ENCODE assay signal across 17 cellular contexts in the genomic region with DNA sequence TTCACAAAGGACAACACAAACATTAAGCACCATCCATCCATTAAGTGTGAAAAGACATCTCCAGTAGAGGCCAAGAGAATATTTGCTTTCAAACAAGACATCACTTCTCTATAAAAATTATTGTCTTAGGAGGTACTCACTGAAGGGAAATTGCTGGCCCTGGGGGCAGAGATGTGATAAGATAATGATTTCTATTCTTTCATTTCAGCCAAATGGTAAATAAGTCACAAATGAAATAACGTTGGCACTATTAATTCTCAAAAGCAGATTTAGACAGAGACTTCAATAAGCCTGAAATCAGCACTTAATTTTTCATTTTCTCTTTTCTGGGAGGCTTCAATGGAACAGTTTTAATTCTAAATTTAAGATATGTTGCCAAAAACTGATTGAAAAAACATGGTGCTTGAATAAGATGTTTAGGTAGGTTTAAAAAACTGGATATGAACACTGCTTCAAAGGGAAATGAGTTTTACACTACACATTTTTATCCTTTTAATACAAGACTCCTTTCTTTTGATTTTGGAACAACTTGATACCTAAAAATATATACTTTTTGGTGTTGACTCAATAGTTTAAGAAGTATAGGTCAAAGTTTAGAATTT.
A peak's percentile ranks its signal among the peaks of the same experiment; 100 is the strongest.
DNase-seq lines count a peak whose midpoint lies in the region; TF ChIP-seq lines count a peak whose summit lies in the region.
"Had no signal": no experiment of that assay in that cellular context is flagged by ENCODE, and none has a peak within 500 bp of the region (broad histone marks: within the 10 kb centered on the region; RNA-seq: fewer than 3 reads in every experiment).

No MANE protein-coding gene starts in this region.

- H3K4me3 Mint-ChIP-seq in chondrocyte (ENCODE audit: unreplicated experiment): no peak overlapping the region
- H3K4me3 Mint-ChIP-seq: IgD-negative memory B cell had no signal

- no peaks in the 10 kb centered on the region for H3K27me3 ChIP-seq in iPS-20b (ENCODE audit: insufficient read depth, low read length)

- H3K9me3 Mint-ChIP-seq in chondrocyte (ENCODE audit: low read depth): peaks cover 5% of the 10 kb centered on the region
- H3K9me3 Mint-ChIP-seq: IgD-negative memory B cell had no signal

- DNase-seq in COLO829 (ENCODE audit: low spot score) (peak; percentile 20), NCI-H146 (lab: John Stamatoyannopoulos, UW) (peak; percentile 78), chondrocyte (ENCODE audit: low spot score) (no peak), C1 segment of cervical spinal cord (lab: John Stamatoyannopoulos, UW) (no peak), globus pallidus (ENCODE audit: low spot score) (no peak), amniotic stem cell (lab: John Stamatoyannopoulos, UW) (no peak)
- no peak for DNase-seq in activated CD4-positive, alpha-beta T cell treated with anti-CD3 and anti-CD28 coated beads, Interleukin-2, amount 50 U/mL, for 1 hour
- DNase-seq: DMS 273 treated with DMSO at 0.1 percent for 48 hours, GF-D8, HCEC 1CT, NCI-H2107, NCI-H2227 treated with DMSO at 0.1 percent for 48 hours, NCI-H524 had no signal

- no peaks in the 10 kb centered on the region for H3K9me3 ChIP-seq in iPS-20b (ENCODE audit: insufficient read depth, low read depth, low read length)

- H3K27ac ChIP-seq in iPS-20b (ENCODE audit: low read length): no peak overlapping the region
- H3K27ac ChIP-seq: C4-2B, SK-N-MC had no signal

- peak overlapping the region; percentile 37; the same call in 1 of the 2 replicates for H3K4me3 ChIP-seq in iPS-20b (ENCODE audit: low read length)
- H3K4me3 ChIP-seq: SK-N-MC had no signal

- H3K4me1 Mint-ChIP-seq in chondrocyte (ENCODE audit: low read depth): peaks cover 71% of the 10 kb centered on the region

- H3K36me3 Mint-ChIP-seq in chondrocyte (ENCODE audit: low read depth): no peaks in the 10 kb centered on the region
- H3K36me3 Mint-ChIP-seq: IgD-negative memory B cell had no signal

- peak overlapping the region; percentile 52 for H3K27ac Mint-ChIP-seq in chondrocyte (ENCODE audit: unreplicated experiment)
- H3K27ac Mint-ChIP-seq: IgD-negative memory B cell had no signal

- no peaks in the 10 kb centered on the region for H3K36me3 ChIP-seq in iPS-20b (ENCODE audit: insufficient read depth, low read depth, low read length)

- no peaks in the 10 kb centered on the region for H3K27me3 Mint-ChIP-seq in chondrocyte (ENCODE audit: low read depth)
- H3K27me3 Mint-ChIP-seq: IgD-negative memory B cell had no signal

- H3K4me1 ChIP-seq in iPS-20b (ENCODE audit: insufficient read depth, low read length): peaks cover 18% of the 10 kb centered on the region; the same call in 1 of the 2 replicates

- no peak for TF ChIP-seq CTCF in chondrocyte (IDR thresholded peaks at IDR 0.05)

- H3K9ac ChIP-seq in iPS-20b (ENCODE audit: low read depth, low read length): no peak overlapping the region

Comparison
In these comparisons a context has a peak if more than half of its experiments do, and no peak if none do; other contexts are left out.
1. DNase-seq: peak in COLO829 (single experiment) and NCI-H146 (single experiment); none in chondrocyte (single experiment), C1 segment of cervical spinal cord (0 of 14), globus pallidus (single experiment), amniotic stem cell (single experiment) and activated CD4-positive, alpha-beta T cell treated with anti-CD3 and anti-CD28 coated beads, Interleukin-2, amount 50 U/mL, for 1 hour (single experiment).